Comparison of ENCODE assay signal across 30 cellular contexts in genomic region chr13:113361406-113361805, GRCh38. TPM values are rescaled to one million over a fixed set of nuclear protein-coding genes. Genes with fewer than 3 reads are reported as not detected.
A peak's percentile ranks its signal among the peaks of the same experiment; 100 is the strongest.
DNase-seq lines count a peak whose midpoint lies in the region; ATAC-seq, FAIRE-seq and TF ChIP-seq lines count a peak whose summit lies in the region.
"Had no signal": no experiment of that assay in that cellular context is flagged by ENCODE, and none has a peak within 500 bp of the region (broad histone marks: within the 10 kb centered on the region; RNA-seq: fewer than 3 reads in every experiment).

No MANE protein-coding gene starts in this region.

- no peak overlapping the region for H3K4me3 ChIP-seq in kidney (ENCODE audit: low read length in 2 of 2)
- H3K4me3 ChIP-seq: cardiac muscle cell, colonic mucosa, heart right ventricle, skin epidermis had no signal

- H3K4me1 Mint-ChIP-seq in activated CD8-positive, alpha-beta T cell treated with anti-CD3 and anti-CD28 coated beads, Interleukin-2, amount 10 ng/mL, durations not matched to agents 7 days and 5 days (ENCODE audit: low read depth) = no peaks in the 10 kb centered on the region
- peaks cover 2% of the 10 kb centered on the region for H3K4me1 Mint-ChIP-seq in activated CD8-positive, alpha-beta T cell treated with anti-CD3 and anti-CD28 coated beads for 36 hours (ENCODE audit: low read depth)
- H3K4me1 Mint-ChIP-seq in stimulated activated naive B cell treated with anti-CD40 and anti-IgM and Interleukin-4, amounts not matched to agents 10 μg/mL and 1 μg/mL and 100 μg/mL, for 72 hours = peaks cover 7% of the 10 kb centered on the region in 2 donors

- peak; percentile 16 for DNase-seq in activated CD8-positive, alpha-beta T cell treated with anti-CD3 and anti-CD28 coated beads, Interleukin-2, amount 10 ng/mL, durations not matched to agents 7 days and 5 days
- no peak for DNase-seq in activated CD8-positive, alpha-beta T cell treated with anti-CD3 and anti-CD28 coated beads for 36 hours
- DNase-seq in kidney (peak; percentile 10), sciatic nerve (ENCODE audit: low spot score) (no peak), SIG-M5 (lab: John Stamatoyannopoulos, UW) (no peak)
- no peak for DNase-seq in stimulated activated naive B cell treated with anti-CD40 and anti-IgM and Interleukin-4, amounts not matched to agents 10 μg/mL and 1 μg/mL and 100 μg/mL, for 72 hours
- DNase-seq: activated CD4-positive, alpha-beta T cell treated with anti-CD3 and anti-CD28 coated beads, Interleukin-2, amount 10 ng/mL, durations not matched to agents 7 days and 5 days; aorta; CD4-positive, alpha-beta memory T cell; colonic mucosa; foreskin melanocyte; heart right ventricle; left cardiac atrium; NCI-H1105 treated with DMSO at 0.1 percent for 48 hours; NCI-H1930; NCI-H524 treated with DMSO at 0.1 percent for 48 hours; SHP77 treated with DMSO at 0.1 percent for 48 hours; stimulated activated CD8-positive, alpha-beta memory T cell treated with anti-CD3 and anti-CD28 coated beads, Interleukin-4, amount 100 ng/mL, for 48 hours; WERI-Rb-1 had no signal

- FAIRE-seq in kidney (lab: Jason Lieb, UNC) = no peak
- FAIRE-seq: A204.1, GM12892, H54 had no signal

- POLR2A ChIA-PET in activated CD8-positive, alpha-beta T cell treated with anti-CD3 and anti-CD28 coated beads, Interleukin-2, amount 10 ng/mL, durations not matched to agents 7 days and 5 days (lab: Charles Lee) = no interaction called here
- POLR2A ChIA-PET in activated CD8-positive, alpha-beta T cell treated with anti-CD3 and anti-CD28 coated beads for 36 hours (lab: Charles Lee) = no interaction called here

- H3K27ac Mint-ChIP-seq in activated CD8-positive, alpha-beta T cell treated with anti-CD3 and anti-CD28 coated beads, Interleukin-2, amount 10 ng/mL, durations not matched to agents 7 days and 5 days = no peak overlapping the region
- H3K27ac Mint-ChIP-seq in activated CD8-positive, alpha-beta T cell treated with anti-CD3 and anti-CD28 coated beads for 36 hours = no peak overlapping the region
- no peak overlapping the region for H3K27ac Mint-ChIP-seq in stimulated activated naive B cell treated with anti-CD40 and anti-IgM and Interleukin-4, amounts not matched to agents 10 μg/mL and 1 μg/mL and 100 μg/mL, for 72 hours
- H3K27ac Mint-ChIP-seq: activated CD4-positive, alpha-beta T cell treated with anti-CD3 and anti-CD28 coated beads, Interleukin-2, amount 10 ng/mL, durations not matched to agents 7 days and 5 days; activated naive CD4-positive, alpha-beta T cell treated with anti-CD3 and anti-CD28 coated beads, Interleukin-2, amount 50 U/mL, for 72 hours; CD4-positive, alpha-beta memory T cell; IgD-negative memory B cell had no signal

- no peaks in the 10 kb centered on the region for H3K9me3 Mint-ChIP-seq in activated CD8-positive, alpha-beta T cell treated with anti-CD3 and anti-CD28 coated beads, Interleukin-2, amount 10 ng/mL, durations not matched to agents 7 days and 5 days (ENCODE audit: insufficient read depth)
- no peaks in the 10 kb centered on the region for H3K9me3 Mint-ChIP-seq in activated CD8-positive, alpha-beta T cell treated with anti-CD3 and anti-CD28 coated beads for 36 hours
- H3K9me3 Mint-ChIP-seq in stimulated activated naive B cell treated with anti-CD40 and anti-IgM and Interleukin-4, amounts not matched to agents 10 μg/mL and 1 μg/mL and 100 μg/mL, for 72 hours = no peaks in the 10 kb centered on the region
- H3K9me3 Mint-ChIP-seq: activated CD4-positive, alpha-beta T cell treated with anti-CD3 and anti-CD28 coated beads, Interleukin-2, amount 10 ng/mL, durations not matched to agents 7 days and 5 days; activated naive CD4-positive, alpha-beta T cell treated with anti-CD3 and anti-CD28 coated beads, Interleukin-2, amount 50 U/mL, for 72 hours; CD4-positive, alpha-beta memory T cell; IgD-negative memory B cell had no signal

- CTCF ChIA-PET in activated CD8-positive, alpha-beta T cell treated with anti-CD3 and anti-CD28 coated beads, Interleukin-2, amount 10 ng/mL, durations not matched to agents 7 days and 5 days (lab: Charles Lee) = no interaction called here
- CTCF ChIA-PET in activated CD8-positive, alpha-beta T cell treated with anti-CD3 and anti-CD28 coated beads for 36 hours (lab: Charles Lee) = interaction anchor here (0.6 kb wide), 1 partner anchor 561 kb away, joined by 4 read pairs; no protein-coding TSS in a partner anchor

- peaks cover 21% of the 10 kb centered on the region for H3K27me3 Mint-ChIP-seq in activated CD8-positive, alpha-beta T cell treated with anti-CD3 and anti-CD28 coated beads, Interleukin-2, amount 10 ng/mL, durations not matched to agents 7 days and 5 days (ENCODE audit: low read depth)
- peaks cover 23% of the 10 kb centered on the region for H3K27me3 Mint-ChIP-seq in activated CD8-positive, alpha-beta T cell treated with anti-CD3 and anti-CD28 coated beads for 36 hours
- H3K27me3 Mint-ChIP-seq in stimulated activated naive B cell treated with anti-CD40 and anti-IgM and Interleukin-4, amounts not matched to agents 10 μg/mL and 1 μg/mL and 100 μg/mL, for 72 hours = peaks cover 30 to 51% of the 10 kb centered on the region in 2 donors

- no peaks in the 10 kb centered on the region for H3K36me3 ChIP-seq in kidney (ENCODE audit: control insufficient read depth in 1 of 2, insufficient read depth in 2 of 2, low read length in 2 of 2)
- H3K36me3 ChIP-seq: cardiac muscle cell, colonic mucosa, heart right ventricle had no signal

- no peaks in the 10 kb centered on the region for H3K36me3 Mint-ChIP-seq in activated CD8-positive, alpha-beta T cell treated with anti-CD3 and anti-CD28 coated beads, Interleukin-2, amount 10 ng/mL, durations not matched to agents 7 days and 5 days (ENCODE audit: low read depth)
- no peaks in the 10 kb centered on the region for H3K36me3 Mint-ChIP-seq in activated CD8-positive, alpha-beta T cell treated with anti-CD3 and anti-CD28 coated beads for 36 hours (ENCODE audit: low read depth)
- peaks cover 0 to 2% of the 10 kb centered on the region in 2 donors for H3K36me3 Mint-ChIP-seq in stimulated activated naive B cell treated with anti-CD40 and anti-IgM and Interleukin-4, amounts not matched to agents 10 μg/mL and 1 μg/mL and 100 μg/mL, for 72 hours
- H3K36me3 Mint-ChIP-seq: CD4-positive, alpha-beta memory T cell; IgD-negative memory B cell had no signal

- H3K9ac ChIP-seq in kidney (ENCODE audit: low read length in 2 of 2) = no peak overlapping the region

- no peak overlapping the region for H3K27ac ChIP-seq in kidney (ENCODE audit: low read depth in 2 of 2, low read length in 2 of 2)
- H3K27ac ChIP-seq: cardiac muscle cell, colonic mucosa, heart right ventricle, skin epidermis, WERI-Rb-1 had no signal

- no peaks in the 10 kb centered on the region for H3K4me1 ChIP-seq in kidney (ENCODE audit: control insufficient read depth in 1 of 2, insufficient read depth in 1 of 2, low read depth in 1 of 2, low read length in 2 of 2)
- H3K4me1 ChIP-seq: colonic mucosa had no signal

- H3K9me3 ChIP-seq in kidney (ENCODE audit: control insufficient read depth in 1 of 2, low read length in 2 of 2) = no peaks in the 10 kb centered on the region
- H3K9me3 ChIP-seq: colonic mucosa, heart right ventricle had no signal

- intact Hi-C loops in activated CD8-positive, alpha-beta T cell treated with anti-CD3 and anti-CD28 coated beads for 36 hours (cut with micrococcal nuclease) = no loop called here
- intact Hi-C loops in kidney (cut with DNase I) (no loop called here), sciatic nerve (cut with DNase I) (no loop called here)

- TF ChIP-seq CTCF in activated CD8-positive, alpha-beta T cell treated with anti-CD3 and anti-CD28 coated beads for 36 hours (IDR thresholded peaks at IDR 0.05) = no peak
- no peak for TF ChIP-seq CTCF in kidney (IDR thresholded peaks at IDR 0.05; ENCODE audit: borderline replicate concordance, extremely low read depth, insufficient read depth)

- H3K4me3 Mint-ChIP-seq in activated CD8-positive, alpha-beta T cell treated with anti-CD3 and anti-CD28 coated beads, Interleukin-2, amount 10 ng/mL, durations not matched to agents 7 days and 5 days = no peak overlapping the region
- no peak overlapping the region for H3K4me3 Mint-ChIP-seq in activated CD8-positive, alpha-beta T cell treated with anti-CD3 and anti-CD28 coated beads for 36 hours
- H3K4me3 Mint-ChIP-seq in stimulated activated naive B cell treated with anti-CD40 and anti-IgM and Interleukin-4, amounts not matched to agents 10 μg/mL and 1 μg/mL and 100 μg/mL, for 72 hours = no peak overlapping the region
- H3K4me3 Mint-ChIP-seq: activated CD4-positive, alpha-beta T cell treated with anti-CD3 and anti-CD28 coated beads, Interleukin-2, amount 10 ng/mL, durations not matched to agents 7 days and 5 days; IgD-negative memory B cell had no signal

- no peak for ATAC-seq in activated CD8-positive, alpha-beta T cell treated with anti-CD3 and anti-CD28 coated beads, Interleukin-2, amount 10 ng/mL, durations not matched to agents 7 days and 5 days
- no peak for ATAC-seq in activated CD8-positive, alpha-beta T cell treated with anti-CD3 and anti-CD28 coated beads for 36 hours
- peak; percentile 34 for ATAC-seq in HG02798 (IDR thresholded peaks at IDR 0.05; ENCODE audit: poor library complexity, unreplicated experiment)
- peak; percentile 69 to 73 for ATAC-seq in stimulated activated naive B cell treated with anti-CD40 and anti-IgM and Interleukin-4, amounts not matched to agents 10 μg/mL and 1 μg/mL and 100 μg/mL, for 72 hours (replicated peaks)
- no peak for ATAC-seq in GM21529 (IDR thresholded peaks at IDR 0.05; ENCODE audit: unreplicated experiment)
- ATAC-seq in sciatic nerve = no peak
- ATAC-seq: esophagus mucosa, heart right ventricle, left cardiac atrium, Panc1 had no signal

RNA-seq across cellular contexts. Expression of gene GRTP1, which starts 2.5 kb away (rescaled TPM):
- not detected for total RNA-seq in activated CD8-positive, alpha-beta T cell treated with anti-CD3 and anti-CD28 coated beads, Interleukin-2, amount 10 ng/mL, durations not matched to agents 7 days and 5 days
- total RNA-seq in activated CD8-positive, alpha-beta T cell treated with anti-CD3 and anti-CD28 coated beads for 36 hours = not detected
- 9.6 TPM for total RNA-seq in kidney
- 18.3 TPM for polyA plus RNA-seq in kidney (ENCODE audit: insufficient read depth, low read depth, low replicate concordance)
- 6.3 TPM for total RNA-seq in sciatic nerve
- polyA plus RNA-seq: IgD-negative memory B cell had no signal

Comparison
In these comparisons a context has a peak if more than half of its experiments do, and no peak if none do; other contexts are left out.
1. DNase-seq: peak in activated CD8-positive, alpha-beta T cell treated with anti-CD3 and anti-CD28 coated beads, Interleukin-2, amount 10 ng/mL, durations not matched to agents 7 days and 5 days (single experiment) and kidney (single experiment); none in activated CD8-positive, alpha-beta T cell treated with anti-CD3 and anti-CD28 coated beads for 36 hours (single experiment), stimulated activated naive B cell treated with anti-CD40 and anti-IgM and Interleukin-4, amounts not matched to agents 10 μg/mL and 1 μg/mL and 100 μg/mL, for 72 hours (single experiment), sciatic nerve (single experiment) and SIG-M5 (single experiment).
2. ATAC-seq: peak in HG02798 (single experiment) and stimulated activated naive B cell treated with anti-CD40 and anti-IgM and Interleukin-4, amounts not matched to agents 10 μg/mL and 1 μg/mL and 100 μg/mL, for 72 hours (2 of 2); none in activated CD8-positive, alpha-beta T cell treated with anti-CD3 and anti-CD28 coated beads, Interleukin-2, amount 10 ng/mL, durations not matched to agents 7 days and 5 days (single experiment), activated CD8-positive, alpha-beta T cell treated with anti-CD3 and anti-CD28 coated beads for 36 hours (single experiment), GM21529 (single experiment) and sciatic nerve (single experiment).